In genomic region chr12:105084251-105085250, GRCh38 we compare ENCODE assay signal across 8 cellular contexts. TPM values are rescaled to one million over a fixed set of nuclear protein-coding genes. Genes with fewer than 3 reads are reported as not detected.
DNase-seq lines count a peak whose midpoint lies in the region; ATAC-seq, FAIRE-seq and TF ChIP-seq lines count a peak whose summit lies in the region.

Gene ALDH1L2, minus strand, starts transcription at chr12:105084458. Its CDS starts 22 bp downstream, at chr12:105084436.

- H3K9me3 ChIP-seq in MG63: no peaks in the 10 kb centered on the region
- H3K9me3 ChIP-seq in HepG2 (ENCODE audit: low read length): no peaks in the 10 kb centered on the region

- CTCF ChIA-PET in activated CD4-positive, alpha-beta T cell treated with anti-CD3 and anti-CD28 coated beads for 36 hours (lab: Charles Lee): no interaction called here
- CTCF ChIA-PET in HepG2 (lab: Yijun Ruan, JAX; ENCODE audit: low intra/inter-chr PET ratio, low total read pairs): no interaction called here

- BruUV-seq in HepG2 (replicated peaks; lab: Mats Ljungman, UMichigan): no TSS peak

- peaks cover 8% of the 10 kb centered on the region for H3K36me3 ChIP-seq in MG63
- H3K36me3 ChIP-seq in HepG2 (replicated peaks in 1 of 2; ENCODE audit: control insufficient read depth in 1 of 2, insufficient read depth in 2 of 2, low read length in 2 of 2): no peaks in the 10 kb centered on the region

- H3K4me1 Mint-ChIP-seq in activated CD4-positive, alpha-beta T cell treated with anti-CD3 and anti-CD28 coated beads for 36 hours: peaks cover 7% of the 10 kb centered on the region

- H3K27me3 ChIP-seq in MG63: no peaks in the 10 kb centered on the region
- H3K27me3 ChIP-seq in HepG2 (ENCODE audit: control insufficient read depth in 1 of 2, insufficient read depth in 2 of 2, low read length in 2 of 2): peaks cover 0 to 5% of the 10 kb centered on the region in 2 experiments; a peak in 1 of 5 replicates

- ATAC-seq in GM21390 (IDR thresholded peaks at IDR 0.05; ENCODE audit: unreplicated experiment) (peak; percentile 77), HepG2 (peak; percentile 97), HG03097 (IDR thresholded peaks at IDR 0.05; ENCODE audit: low FRiP score, unreplicated experiment) (no peak)
- peak; percentile 96 for ATAC-seq in activated CD4-positive, alpha-beta T cell treated with anti-CD3 and anti-CD28 coated beads for 36 hours

- DNase-seq in Caki2 (ENCODE audit: low read depth) (peak; percentile 61), MG63 (peak; percentile 93), dermis blood vessel endothelial cell (peak; percentile 63), HepG2 (ENCODE audit: low spot score) (peak; percentile 15)
- DNase-seq in activated CD4-positive, alpha-beta T cell treated with anti-CD3 and anti-CD28 coated beads for 36 hours: peak; percentile 80
- DNase-seq in stimulated activated CD4-positive, alpha-beta T cell treated with anti-CD3 and anti-CD28 coated beads, Interleukin-2, amount 100 ng/mL, for 4 hours (ENCODE audit: low read depth): peak; percentile 5

- peak within 1 kb of the TSS; percentile 76 for H3K4me3 Mint-ChIP-seq in activated CD4-positive, alpha-beta T cell treated with anti-CD3 and anti-CD28 coated beads for 36 hours

- H3K79me2 ChIP-seq in HepG2 (ENCODE audit: insufficient read depth, low read length): no peaks in the 10 kb centered on the region

- H3K27me3 Mint-ChIP-seq in activated CD4-positive, alpha-beta T cell treated with anti-CD3 and anti-CD28 coated beads for 36 hours: peaks cover 24% of the 10 kb centered on the region

- TF ChIP-seq CTCF in HepG2 (CRISPR knock-in tag; IDR thresholded peaks at IDR 0.05): no peak

- H3K36me3 Mint-ChIP-seq in activated CD4-positive, alpha-beta T cell treated with anti-CD3 and anti-CD28 coated beads for 36 hours (ENCODE audit: low read depth): no peaks in the 10 kb centered on the region

- H3K27ac ChIP-seq in HepG2 (ENCODE audit: extremely low read length, insufficient read depth, low read length): no peak within 1 kb of the TSS

- in situ Hi-C loops in Caki2 (cut with HindIII; ENCODE audit: low pct_unique_long_range_greater_than_20kb, low sequenced_read_pairs) (no loop called here), HepG2 (cut with HindIII; ENCODE audit: extremely low pct_ligation_motif_present, low pct_unique_long_range_greater_than_20kb) (no loop called here)

- peaks cover 3% of the 10 kb centered on the region for H3K9me3 Mint-ChIP-seq in activated CD4-positive, alpha-beta T cell treated with anti-CD3 and anti-CD28 coated beads for 36 hours (ENCODE audit: low read depth)

- peak within 1 kb of the TSS; percentile 86 for H3K4me2 ChIP-seq in HepG2 (ENCODE audit: low read depth, low read length)

- no peak for TF ChIP-seq POLR2A in HepG2 (IDR thresholded peaks at IDR 0.05; ENCODE audit: insufficient read depth in 1 of 2, low read depth in 2 of 2, low read length in 2 of 2)

- no peak for TF ChIP-seq EP300 in HepG2 (IDR thresholded peaks at IDR 0.05; ENCODE audit: low read depth in 2 of 2, low read length in 2 of 2)
- no peak for TF ChIP-seq EP300 in HepG2 (CRISPR knock-in tag; IDR thresholded peaks at IDR 0.05; ENCODE audit: borderline replicate concordance)

- H3K9ac ChIP-seq in HepG2 (ENCODE audit: insufficient read depth, low read depth, low read length): no peak within 1 kb of the TSS

- 53% methylated on average over 30 of the region's 75 CpGs for WGBS in HepG2 (ENCODE audit: low lambda C conversion rate)

- H4K20me1 ChIP-seq in HepG2 (ENCODE audit: insufficient read depth, low read length): no peaks in the 10 kb centered on the region

- FAIRE-seq in HepG2 (lab: Jason Lieb, UNC): no peak

- H3K27ac Mint-ChIP-seq in activated CD4-positive, alpha-beta T cell treated with anti-CD3 and anti-CD28 coated beads for 36 hours: peak within 1 kb of the TSS; percentile 59

- POLR2A ChIA-PET in activated CD4-positive, alpha-beta T cell treated with anti-CD3 and anti-CD28 coated beads for 36 hours (lab: Charles Lee): no interaction called here
- POLR2A ChIA-PET in HepG2 (lab: Yijun Ruan, JAX): interaction anchor here (1.3 to 1.8 kb wide), 2 partner anchors 23 kb away, joined by 3 to 12 read pairs; partner anchors contain the start of gene WASHC4

- intact Hi-C loops in activated CD4-positive, alpha-beta T cell treated with anti-CD3 and anti-CD28 coated beads for 36 hours (cut with DNase I, micrococcal nuclease): loop anchor here in 1 of 2 experiments (1.0 kb wide), 1 partner anchor 23 kb away; the partner anchor contains the start of gene WASHC4
- intact Hi-C loops in HepG2 (cut with micrococcal nuclease; ENCODE audit: unreplicated experiment): no loop called here

- peak within 1 kb of the TSS; percentile 75 for H3K4me3 ChIP-seq in MG63
- peak within 1 kb of the TSS; percentile 41 to 67 (median 48); a peak in 5 of 6 replicates for H3K4me3 ChIP-seq in HepG2 (replicated peaks in 1 of 3; ENCODE audit: insufficient read depth in 1 of 3, low read depth in 2 of 3, low read length in 3 of 3)

- H3K4me1 ChIP-seq in HepG2 (ENCODE audit: insufficient read depth, low read length): peaks cover 16% of the 10 kb centered on the region

- TF ChIP-seq RAD21 in HepG2 (CRISPR knock-in tag; IDR thresholded peaks at IDR 0.05): no peak

- H2AFZ ChIP-seq in HepG2 (ENCODE audit: low read length): peak within 1 kb of the TSS; percentile 28

TF ChIP-seq in HepG2, 621 proteins besides CTCF, POLR2A, EP300 and RAD21 (continues in another document):
- TF ChIP-seq TFDP1 (CRISPR knock-in tag; IDR thresholded peaks at IDR 0.05; ENCODE audit: borderline replicate concordance) (0 out of 2 replicates have a peak, but pooled peaks have one; percentile 58), MAZ (IDR thresholded peaks at IDR 0.05; ENCODE audit: borderline replicate concordance, low read depth, low read length) (no peak), MAZ (CRISPR knock-in tag; IDR thresholded peaks at IDR 0.05; ENCODE audit: low read depth) (peak; percentile 30; the same call in 1 of the 2 replicates), RBM39 (IDR thresholded peaks at IDR 0.05; ENCODE audit: low read depth, low read length, poor library complexity, severe bottlenecking) (peak; percentile 34), MAX (IDR thresholded peaks at IDR 0.05) (peak; percentile 55), RBFOX2 (IDR thresholded peaks at IDR 0.05; ENCODE audit: low read depth, low read length) (peak; percentile 56; the same call in 1 of the 2 replicates), TGIF2 (CRISPR knock-in tag; IDR thresholded peaks at IDR 0.05) (0 out of 2 replicates have a peak, but pooled peaks have one; percentile 30), ARNT2 (CRISPR knock-in tag; IDR thresholded peaks at IDR 0.05; ENCODE audit: low read depth) (0 out of 2 replicates have a peak, but pooled peaks have one; percentile 37), MIER2 (CRISPR knock-in tag; IDR thresholded peaks at IDR 0.05) (no peak), ZSCAN21 (CRISPR knock-in tag; IDR thresholded peaks at IDR 0.05; ENCODE audit: borderline replicate concordance) (0 out of 2 replicates have a peak, but pooled peaks have one; percentile 32), ZBTB38 (CRISPR knock-in tag; IDR thresholded peaks at IDR 0.05) (peak; percentile 69; the same call in 1 of the 2 replicates), POLR2AphosphoS5 (IDR thresholded peaks at IDR 0.05; ENCODE audit: low read depth, low read length) (no peak), ZFY (CRISPR knock-in tag; IDR thresholded peaks at IDR 0.05) (peak; percentile 60)

RNA-seq across cellular contexts. Expression of gene ALDH1L2, which starts in this region (rescaled TPM):
- total RNA-seq in Caki2 (2014; rRNA removed; shearing (Covaris generic); ENCODE audit: low replicate concordance): 1.2 and 1.3 TPM in 2 replicates
- 10.5 and 11.2 TPM in 2 replicates for total RNA-seq in MG63 (2014; rRNA removed; shearing (Covaris generic); ENCODE audit: low replicate concordance)
- 1 to 10 TPM; 7.1 to 7.6 TPM for total RNA-seq in activated CD4-positive, alpha-beta T cell treated with anti-CD3 and anti-CD28 coated beads for 36 hours
- total RNA-seq in dermis blood vessel endothelial cell (0.65 and 1.2 TPM in 2 replicates), HepG2 (2016; rRNA removed; fragmentation: Illumina TruSeq; extraction: Trizol) (0.40 and 0.87 TPM in 2 replicates)
- under 0.01 and 0.09 TPM in 2 replicates for total RNA-seq in HepG2 (2016; cell fraction: cytosol; rRNA removed; fragmentation: Illumina TruSeq; extraction: Trizol; ENCODE audit: low read depth)
- total RNA-seq in HepG2 (2016; cell fraction: insoluble cytoplasmic fraction; rRNA removed; fragmentation: Illumina TruSeq; extraction: Trizol): 0.59 and 0.87 TPM in 2 replicates
- 0.17 and 0.25 TPM in 2 replicates for total RNA-seq in HepG2 (2016; cell fraction: membrane; rRNA removed; fragmentation: Illumina TruSeq; extraction: Trizol)
- 0.75 and 1.5 TPM in 2 replicates for total RNA-seq in HepG2 (2016; cell fraction: nucleus; rRNA removed; fragmentation: Illumina TruSeq; extraction: Trizol)
- polyA plus RNA-seq in HepG2 (2011; rRNA removed): 4.0 and 4.6 TPM in 2 replicates
- 2.2 and 3.0 TPM in 2 replicates for polyA plus RNA-seq in HepG2 (2011; cell fraction: cytosol; rRNA removed)
- polyA plus RNA-seq in HepG2 (2011; cell fraction: nucleus; rRNA removed): 3.5 and 4.1 TPM in 2 replicates
- 1.9 and 3.4 TPM in 2 replicates for polyA plus RNA-seq in HepG2 (2012)
- 0.02 and 0.03 TPM in 2 replicates for polyA plus RNA-seq in HepG2 (2016; cell fraction: cytosol; fragmentation: Illumina TruSeq; extraction: Trizol; ENCODE audit: low read depth)
- 0.71 and 0.83 TPM in 2 replicates for polyA plus RNA-seq in HepG2 (2016; cell fraction: insoluble cytoplasmic fraction; fragmentation: Illumina TruSeq; extraction: Trizol; ENCODE audit: low read depth)
- 0.06 and 0.12 TPM in 2 replicates for polyA plus RNA-seq in HepG2 (2016; cell fraction: membrane; fragmentation: Illumina TruSeq; extraction: Trizol; ENCODE audit: low read depth)
- 0.62 and 1.1 TPM in 2 replicates for polyA plus RNA-seq in HepG2 (2016; cell fraction: nucleus; fragmentation: Illumina TruSeq; extraction: Trizol; ENCODE audit: insufficient read depth, low read depth)
- 0.49 and 4.9 TPM in 2 replicates for polyA minus RNA-seq in HepG2 (2011; rRNA and poly(A)+ RNA removed; ENCODE audit: low replicate concordance)
- polyA minus RNA-seq in HepG2 (2011; cell fraction: cytosol; rRNA and poly(A)+ RNA removed): 3.2 and 3.6 TPM in 2 replicates
- 10.1 and 11.7 TPM in 2 replicates for polyA minus RNA-seq in HepG2 (2011; cell fraction: nucleus; rRNA and poly(A)+ RNA removed)

Comparison
In these comparisons a context has a peak if more than half of its experiments do, and no peak if none do; other contexts are left out.
1. DNase-seq: peak in every context shown above with its lines; median percentile 93 in MG63; 80 in activated CD4-positive, alpha-beta T cell treated with anti-CD3 and anti-CD28 coated beads for 36 hours; 63 in dermis blood vessel endothelial cell; 61 in Caki2; 15 in HepG2; 5 in stimulated activated CD4-positive, alpha-beta T cell treated with anti-CD3 and anti-CD28 coated beads, Interleukin-2, amount 100 ng/mL, for 4 hours.